In genomic region chr22:27959335-27960090, GRCh38 we compare ENCODE assay signal across 27 cellular contexts. TPM values are rescaled to one million over a fixed set of nuclear protein-coding genes. Genes with fewer than 3 reads are reported as not detected.
DNase-seq lines count a peak whose midpoint lies in the region; ATAC-seq and TF ChIP-seq lines count a peak whose summit lies in the region.
"Had no signal": no experiment of that assay in that cellular context is flagged by ENCODE, and none has a peak within 500 bp of the region (broad histone marks: within the 10 kb centered on the region; RNA-seq: fewer than 3 reads in every experiment).

No MANE protein-coding gene starts in this region.

- in situ Hi-C loops in gastrocnemius medialis (cut with MboI; ENCODE audit: low sequenced_read_pairs in 4 of 4): no loop called here

- 27 to 37% methylated on average over 8 of the region's 8 CpGs for WGBS in body of pancreas, 2 donors

- no peaks in the 10 kb centered on the region for H3K9me3 ChIP-seq in body of pancreas
- no peaks in the 10 kb centered on the region for H3K9me3 ChIP-seq in gastrocnemius medialis
- H3K9me3 ChIP-seq: mucosa of descending colon, stomach had no signal

- no peak for DNase-seq in Right ventricle myocardium superior
- DNase-seq in cardiac septum (ENCODE audit: low spot score): no peak
- peak in 3 of 4 donors; percentile 6 to 42 (median 18) for DNase-seq in body of pancreas
- DNase-seq in left kidney (ENCODE audit: low read depth, low spot score): peak; percentile 7
- DNase-seq in gastrocnemius medialis: peak; percentile 55 to 72
- DNase-seq in NCI-H2196 (lab: John Stamatoyannopoulos, UW; ENCODE audit: unreplicated experiment): no peak
- no peak for DNase-seq in GM10266 (ENCODE audit: extremely low spot score)
- no peak for DNase-seq in T-helper 2 cell
- DNase-seq: activated CD4-positive, alpha-beta T cell treated with anti-CD3 and anti-CD28 coated beads for 48 hours; activated effector memory CD4-positive, alpha-beta T cell treated with anti-CD3 and anti-CD28 coated beads, Interleukin-2, amount 50 U/mL, for 16 hours; activated T-cell treated with anti-CD3 and anti-CD28 coated beads, Interleukin-2, amount 50 U/mL, for 24 hours; DND-41; endodermal cell; GM23248; MM.1S; mucosa of descending colon; natural killer cell; NCI-H1105 treated with DMSO at 0.1 percent for 48 hours; NCI-H2029; NCI-H526; PC-3; spleen; stimulated activated CD4-positive, alpha-beta T cell treated with anti-CD3 and anti-CD28 coated beads, Interleukin-2, amount 100 ng/mL, for 24 hours; stomach; T-helper 9 cell had no signal

- H3K27me3 ChIP-seq in body of pancreas: no peaks in the 10 kb centered on the region
- H3K27me3 ChIP-seq in gastrocnemius medialis: no peaks in the 10 kb centered on the region
- H3K27me3 ChIP-seq: spleen, stomach had no signal

- intact Hi-C loops in Right ventricle myocardium superior (cut with DNase I) (no loop called here), cardiac septum (cut with DNase I) (no loop called here), body of pancreas (cut with DNase I) (no loop called here), gastrocnemius medialis (cut with DNase I; ENCODE audit: low total_unique reads) (loop anchor here (2.0 kb wide), 1 partner anchor 41 kb away; the partner anchor contains the start of gene PITPNB)

- TF ChIP-seq POLR2A in body of pancreas (IDR thresholded peaks at IDR 0.05) (no peak), gastrocnemius medialis (IDR thresholded peaks at IDR 0.05) (no peak)

- H3K4me1 ChIP-seq in body of pancreas (peaks cover 9% of the 10 kb centered on the region), gastrocnemius medialis (peaks cover 26 to 28% of the 10 kb centered on the region in 2 donors)

- ATAC-seq in Right ventricle myocardium superior (ENCODE audit: poor library complexity) (peak; percentile 77), body of pancreas (peak; percentile 30), gastrocnemius medialis (peak; percentile 82 to 94)
- ATAC-seq: esophagus mucosa, mucosa of descending colon, natural killer cell, PC-3 had no signal

- H3K4me3 ChIP-seq in body of pancreas (no peak overlapping the region), gastrocnemius medialis (no peak overlapping the region)
- H3K4me3 ChIP-seq: GM23248, mucosa of descending colon, spleen, stomach had no signal

- H3K27ac ChIP-seq in body of pancreas (peak overlapping the region in 1 of 4 donors; percentile 37), gastrocnemius medialis (peak overlapping the region; percentile 76 to 84 (median 82))
- H3K27ac ChIP-seq: GM23248, spleen, stomach, VCaP had no signal

- no peaks in the 10 kb centered on the region for H3K36me3 ChIP-seq in body of pancreas (replicated peaks in 1 of 2; ENCODE audit: insufficient read depth in 1 of 2, low read depth in 2 of 2)
- no peaks in the 10 kb centered on the region for H3K36me3 ChIP-seq in gastrocnemius medialis
- H3K36me3 ChIP-seq: spleen, stomach had no signal

- no peak for TF ChIP-seq CTCF in body of pancreas (IDR thresholded peaks at IDR 0.05)
- TF ChIP-seq CTCF in gastrocnemius medialis (IDR thresholded peaks at IDR 0.05 in 4 of 5, conservative IDR thresholded peaks at IDR 0.05 in 1 of 5): no peak
- TF ChIP-seq CTCF in GM10266 (IDR thresholded peaks at IDR 0.05; ENCODE audit: control insufficient read depth, insufficient read depth, low read depth, missing control alignments): no peak

RNA-seq across cellular contexts. Expression of gene PITPNB, which starts 40.5 kb away (rescaled TPM):
- total RNA-seq in Right ventricle myocardium superior (40.2 TPM), cardiac septum (69.2 TPM), body of pancreas (10 to 100 TPM; 21.3 to 39.6 TPM), gastrocnemius medialis (10 to 100 TPM; 12.1 to 18.7 (median 16.1) TPM)

Comparison
In these comparisons a context has a peak if more than half of its experiments do, and no peak if none do; other contexts are left out.
1. ATAC-seq: peak in every context shown above with its lines; median percentile 88 in gastrocnemius medialis; 77 in Right ventricle myocardium superior; 30 in body of pancreas.
2. DNase-seq: peak in body of pancreas (3 of 4), left kidney (single experiment) and gastrocnemius medialis (2 of 2); none in Right ventricle myocardium superior (single experiment), cardiac septum (single experiment), NCI-H2196 (single experiment), GM10266 (single experiment) and T-helper 2 cell (0 of 5).